2 cellular contexts compared by ENCODE assay signal in the genomic region with DNA sequence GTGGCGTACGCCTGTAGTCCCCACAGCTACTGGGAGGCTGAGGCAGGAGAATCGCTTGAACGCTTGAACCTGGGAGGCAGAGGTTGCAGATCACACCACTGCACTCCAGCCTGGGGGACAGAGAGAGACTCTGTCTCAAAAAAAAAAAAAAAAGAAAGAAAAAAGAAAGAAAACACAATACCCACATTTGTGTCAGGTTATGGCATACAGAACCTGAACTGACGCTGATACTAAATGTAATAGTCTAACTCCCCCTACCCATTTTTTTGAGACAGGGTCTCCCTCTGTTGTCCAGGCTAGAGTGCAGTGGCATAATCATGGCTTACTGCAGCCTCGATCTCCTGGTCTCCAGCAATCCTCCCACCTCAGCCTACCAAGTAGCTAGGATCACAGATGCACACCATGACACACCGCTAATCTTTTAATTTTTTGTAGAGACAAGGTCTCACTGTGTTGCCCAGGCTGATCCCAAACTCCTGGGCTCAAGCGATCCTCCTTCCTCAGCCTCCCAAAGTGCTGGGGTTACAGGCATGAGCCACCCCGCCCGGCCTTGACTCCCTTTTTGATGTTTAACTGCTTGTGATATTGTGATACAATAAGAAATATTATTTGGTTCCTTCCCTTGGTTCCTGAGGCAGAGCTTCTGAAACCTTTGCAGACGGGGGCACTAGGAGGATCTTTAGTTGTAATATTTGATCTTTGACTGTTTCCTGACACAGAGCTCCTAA.
TF ChIP-seq lines count a peak whose summit lies in the region.

No MANE protein-coding gene starts in this region.

TF ChIP-seq in HEK293, 187 proteins besides CTCF, POLR2A, EP300 and RAD21:
- TF ChIP-seq ZNF24 (tag by site-specific recombination; IDR thresholded peaks at IDR 0.05) (no peak), SCRT2 (tag by site-specific recombination; IDR thresholded peaks at IDR 0.05) (no peak)
- TF ChIP-seq, protein P1, sequence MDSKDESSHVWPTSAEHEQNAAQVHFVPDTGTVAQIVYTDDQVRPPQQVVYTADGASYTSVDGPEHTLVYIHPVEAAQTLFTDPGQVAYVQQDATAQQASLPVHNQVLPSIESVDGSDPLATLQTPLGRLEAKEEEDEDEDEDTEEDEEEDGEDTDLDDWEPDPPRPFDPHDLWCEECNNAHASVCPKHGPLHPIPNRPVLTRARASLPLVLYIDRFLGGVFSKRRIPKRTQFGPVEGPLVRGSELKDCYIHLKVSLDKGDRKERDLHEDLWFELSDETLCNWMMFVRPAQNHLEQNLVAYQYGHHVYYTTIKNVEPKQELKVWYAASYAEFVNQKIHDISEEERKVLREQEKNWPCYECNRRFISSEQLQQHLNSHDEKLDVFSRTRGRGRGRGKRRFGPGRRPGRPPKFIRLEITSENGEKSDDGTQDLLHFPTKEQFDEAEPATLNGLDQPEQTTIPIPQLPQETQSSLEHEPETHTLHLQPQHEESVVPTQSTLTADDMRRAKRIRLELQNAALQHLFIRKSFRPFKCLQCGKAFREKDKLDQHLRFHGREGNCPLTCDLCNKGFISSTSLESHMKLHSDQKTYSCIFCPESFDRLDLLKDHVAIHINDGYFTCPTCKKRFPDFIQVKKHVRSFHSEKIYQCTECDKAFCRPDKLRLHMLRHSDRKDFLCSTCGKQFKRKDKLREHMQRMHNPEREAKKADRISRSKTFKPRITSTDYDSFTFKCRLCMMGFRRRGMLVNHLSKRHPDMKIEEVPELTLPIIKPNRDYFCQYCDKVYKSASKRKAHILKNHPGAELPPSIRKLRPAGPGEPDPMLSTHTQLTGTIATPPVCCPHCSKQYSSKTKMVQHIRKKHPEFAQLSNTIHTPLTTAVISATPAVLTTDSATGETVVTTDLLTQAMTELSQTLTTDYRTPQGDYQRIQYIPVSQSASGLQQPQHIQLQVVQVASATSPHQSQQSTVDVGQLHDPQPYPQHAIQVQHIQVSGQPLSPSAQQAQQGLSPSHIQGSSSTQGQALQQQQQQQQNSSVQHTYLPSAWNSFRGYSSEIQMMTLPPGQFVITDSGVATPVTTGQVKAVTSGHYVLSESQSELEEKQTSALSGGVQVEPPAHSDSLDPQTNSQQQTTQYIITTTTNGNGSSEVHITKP (tag by site-specific recombination; IDR thresholded peaks at IDR 0.05), result peak; percentile 51

TF ChIP-seq in K562, 482 proteins besides CTCF, POLR2A, EP300 and RAD21:
- TF ChIP-seq, protein P1 (IDR thresholded peaks at IDR 0.05; ENCODE audit: partially characterized antibody), result peak; percentile 69
- TF ChIP-seq NFE2 (IDR thresholded peaks at IDR 0.05; ENCODE audit: low read depth), result no peak
